10 cellular contexts compared by ENCODE assay signal in the genomic region with DNA sequence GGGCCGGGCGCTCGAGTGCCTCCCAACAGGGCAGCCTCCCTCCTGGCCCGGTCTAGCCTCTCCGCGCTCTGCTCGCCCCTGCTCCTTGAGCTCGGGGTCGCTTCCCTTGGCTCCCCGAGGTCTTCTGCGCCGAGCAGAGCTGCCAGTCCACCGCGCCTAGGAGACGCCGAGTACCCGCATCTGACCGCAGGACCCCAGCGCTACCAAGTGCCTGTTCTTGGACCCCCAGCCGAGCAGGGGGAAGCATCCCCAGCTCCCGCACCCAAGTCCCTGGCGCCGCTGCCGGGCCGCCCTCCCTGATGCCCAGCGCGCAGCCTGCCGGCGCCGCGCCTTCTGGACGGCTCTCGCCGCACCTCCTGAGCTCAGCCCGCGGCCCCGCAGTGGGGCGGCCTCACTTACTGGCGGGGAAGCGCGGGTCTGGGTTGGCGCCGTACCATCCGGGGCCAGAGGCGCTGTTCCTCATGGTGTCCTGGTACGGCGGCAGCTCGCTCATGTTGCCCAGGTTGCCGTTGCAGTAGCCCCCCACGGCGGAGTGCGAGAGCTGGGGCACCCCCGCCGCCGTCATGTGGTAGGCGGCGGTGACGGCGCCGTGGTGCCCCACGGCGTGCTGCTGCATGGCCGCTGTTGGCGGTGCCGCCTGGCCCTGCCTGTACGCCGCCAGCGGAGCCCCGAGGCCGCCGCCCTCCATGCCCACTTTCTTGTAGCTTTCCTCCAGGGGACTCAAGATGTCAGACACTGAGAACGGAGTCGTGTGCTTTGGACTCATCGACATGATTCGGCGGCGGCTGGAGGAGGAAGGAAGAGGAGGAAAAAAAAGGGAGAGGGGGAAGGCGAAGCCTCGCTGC. TPM values are rescaled to one million over a fixed set of nuclear protein-coding genes. Genes with fewer than 3 reads are reported as not detected.
A peak's percentile ranks its signal among the peaks of the same experiment; 100 is the strongest.
DNase-seq lines count a peak whose midpoint lies in the region; ATAC-seq and TF ChIP-seq lines count a peak whose summit lies in the region.
"Had no signal": no experiment of that assay in that cellular context is flagged by ENCODE, and none has a peak within 500 bp of the region (broad histone marks: within the 10 kb centered on the region; RNA-seq: fewer than 3 reads in every experiment).

No MANE protein-coding gene starts in this region.

- H3K27me3 Mint-ChIP-seq in activated T-helper 1 cell treated with anti-CD3 and anti-CD28 coated beads, Interleukin-12 subunit alpha, Interleukin-12 subunit beta, Interleukin-2, Interleukin-4 antibody, amounts not matched to agents 30 ng/mL and 10 ng/mL and 1 ng/mL, durations not matched to agents 14 hours and 24 hours and 36 hours (ENCODE audit: insufficient read depth), result peaks cover 64% of the 10 kb centered on the region

- H3K4me1 ChIP-seq in right lobe of liver (peaks cover 0 to 38% (median 13%) of the 10 kb centered on the region in 4 donors), adrenal gland (replicated peaks in 1 of 2) (peaks cover 10 to 19% of the 10 kb centered on the region in 2 donors)

- TF ChIP-seq CTCF in 22Rv1 (IDR thresholded peaks at IDR 0.05), result peak; percentile 12; the same call in 1 of the 2 replicates
- TF ChIP-seq CTCF in right lobe of liver (IDR thresholded peaks at IDR 0.05), result no peak
- TF ChIP-seq CTCF in adrenal gland (IDR thresholded peaks at IDR 0.05), result no peak

- ATAC-seq in right lobe of liver, result peak in 3 of 4 donors; percentile 12 to 29 (median 22)
- ATAC-seq in GM18909 (IDR thresholded peaks at IDR 0.05; ENCODE audit: poor library complexity, unreplicated experiment), result no peak
- ATAC-seq in HG02623 (IDR thresholded peaks at IDR 0.05; ENCODE audit: unreplicated experiment), result no peak

- H3K4me3 ChIP-seq in GM08714 (ENCODE audit: low read length) (peak overlapping the region; percentile 17), right lobe of liver (no peak overlapping the region), adrenal gland (no peak overlapping the region)

- H3K9me3 Mint-ChIP-seq in activated T-helper 1 cell treated with anti-CD3 and anti-CD28 coated beads, Interleukin-12 subunit alpha, Interleukin-12 subunit beta, Interleukin-2, Interleukin-4 antibody, amounts not matched to agents 30 ng/mL and 10 ng/mL and 1 ng/mL, durations not matched to agents 14 hours and 24 hours and 36 hours, result no peaks in the 10 kb centered on the region

- H3K27ac ChIP-seq in 22Rv1 (peak overlapping the region; percentile 23; the same call in 1 of the 2 replicates), right lobe of liver (no peak overlapping the region), adrenal gland (no peak overlapping the region)
- H3K27ac ChIP-seq: skin epidermis had no signal

- peaks cover 2% of the 10 kb centered on the region for H3K36me3 Mint-ChIP-seq in activated T-helper 1 cell treated with anti-CD3 and anti-CD28 coated beads, Interleukin-12 subunit alpha, Interleukin-12 subunit beta, Interleukin-2, Interleukin-4 antibody, amounts not matched to agents 30 ng/mL and 10 ng/mL and 1 ng/mL, durations not matched to agents 14 hours and 24 hours and 36 hours (ENCODE audit: low read depth)

- H3K4me3 Mint-ChIP-seq in activated T-helper 1 cell treated with anti-CD3 and anti-CD28 coated beads, Interleukin-12 subunit alpha, Interleukin-12 subunit beta, Interleukin-2, Interleukin-4 antibody, amounts not matched to agents 30 ng/mL and 10 ng/mL and 1 ng/mL, durations not matched to agents 14 hours and 24 hours and 36 hours, result peak overlapping the region; percentile 37

- intact Hi-C loops in activated T-helper 1 cell treated with anti-CD3 and anti-CD28 coated beads, Interleukin-12 subunit alpha, Interleukin-12 subunit beta, Interleukin-2, Interleukin-4 antibody, amounts not matched to agents 30 ng/mL and 10 ng/mL and 1 ng/mL, durations not matched to agents 14 hours and 24 hours and 36 hours (cut with micrococcal nuclease), result loop anchor here (2.0 to 5.0 kb wide), 2 partner anchors 140 to 1068 kb away; no protein-coding TSS in a partner anchor
- intact Hi-C loops in right lobe of liver (cut with DNase I) (no loop called here), adrenal gland (cut with DNase I) (no loop called here)

- H3K27me3 ChIP-seq in right lobe of liver, result peaks cover 39 to 76% of the 10 kb centered on the region in 2 donors
- peaks cover 94% of the 10 kb centered on the region for H3K27me3 ChIP-seq in adrenal gland

- WGBS in right lobe of liver (ENCODE audit: insufficient coverage, low coverage, low lambda C conversion rate, missing lambda C conversion rate), result 2% methylated on average over 26 of the region's 79 CpGs
- 1 to 2% (median 1%) methylated on average over 20 to 79 of the region's 79 CpGs for WGBS in adrenal gland, 4 donors

- no peaks in the 10 kb centered on the region for H3K4me1 Mint-ChIP-seq in activated T-helper 1 cell treated with anti-CD3 and anti-CD28 coated beads, Interleukin-12 subunit alpha, Interleukin-12 subunit beta, Interleukin-2, Interleukin-4 antibody, amounts not matched to agents 30 ng/mL and 10 ng/mL and 1 ng/mL, durations not matched to agents 14 hours and 24 hours and 36 hours (ENCODE audit: low read depth)

- peak overlapping the region; percentile 70 for H3K27ac Mint-ChIP-seq in activated T-helper 1 cell treated with anti-CD3 and anti-CD28 coated beads, Interleukin-12 subunit alpha, Interleukin-12 subunit beta, Interleukin-2, Interleukin-4 antibody, amounts not matched to agents 30 ng/mL and 10 ng/mL and 1 ng/mL, durations not matched to agents 14 hours and 24 hours and 36 hours

- no peak for TF ChIP-seq POLR2A in right lobe of liver (IDR thresholded peaks at IDR 0.05)
- TF ChIP-seq POLR2A in adrenal gland (IDR thresholded peaks at IDR 0.05), result no peak

- H3K36me3 ChIP-seq in right lobe of liver, result no peaks in the 10 kb centered on the region
- no peaks in the 10 kb centered on the region for H3K36me3 ChIP-seq in adrenal gland (replicated peaks in 1 of 2)

- DNase-seq in activated T-helper 1 cell treated with anti-CD3 and anti-CD28 coated beads, Interleukin-12 subunit alpha, Interleukin-12 subunit beta, Interleukin-2, Interleukin-4 antibody, amounts not matched to agents 30 ng/mL and 10 ng/mL and 1 ng/mL, durations not matched to agents 14 hours and 24 hours and 36 hours (ENCODE audit: low spot score), result no peak
- DNase-seq in right lobe of liver, result no peak
- DNase-seq in stimulated activated CD4-positive, alpha-beta T cell treated with anti-CD3 and anti-CD28 coated beads, Interleukin-2, amount 100 ng/mL, for 24 hours, result no peak
- no peak for DNase-seq in adrenal gland

- H3K9me3 ChIP-seq in right lobe of liver (no peaks in the 10 kb centered on the region), adrenal gland (replicated peaks in 1 of 3) (no peaks in the 10 kb centered on the region)

RNA-seq across cellular contexts. Expression of a gene that starts 1.2 kb away (rescaled TPM):
- total RNA-seq in activated T-helper 1 cell treated with anti-CD3 and anti-CD28 coated beads, Interleukin-12 subunit alpha, Interleukin-12 subunit beta, Interleukin-2, Interleukin-4 antibody, amounts not matched to agents 30 ng/mL and 10 ng/mL and 1 ng/mL, durations not matched to agents 14 hours and 24 hours and 36 hours, result not detected in 2 replicates
- total RNA-seq in right lobe of liver, result not detected
- under 1 TPM in 3 of 8 donors, not detected in 5; 0.11 to 0.87 (median 0.15) TPM for total RNA-seq in adrenal gland
- polyA plus RNA-seq in adrenal gland, result not detected
- total RNA-seq: fibroblast of villous mesenchyme had no signal

Comparison
In these comparisons a context has a peak if more than half of its experiments do, and no peak if none do; other contexts are left out.
1. ATAC-seq: peak in right lobe of liver (3 of 4); none in GM18909 (single experiment) and HG02623 (single experiment).